8 cellular contexts compared by ENCODE assay signal in genomic region chr13:92173254-92173653, GRCh38.
"Had no signal": no experiment of that assay in that cellular context is flagged by ENCODE, and none has a peak within 500 bp of the region (broad histone marks: within the 10 kb centered on the region; RNA-seq: fewer than 3 reads in every experiment).

No MANE protein-coding gene starts in this region.

- FAIRE-seq: G401.6, GM12878, GM12891, GM12892, GM18507, GM19239 had no signal

- H3K4me3 ChIP-seq: GM12878 had no signal

- ATAC-seq: GM12878 had no signal

- DNase-seq: GDM1, GF-D8 had no signal
